ENCODE assay signal across 32 cellular contexts in the genomic region with DNA sequence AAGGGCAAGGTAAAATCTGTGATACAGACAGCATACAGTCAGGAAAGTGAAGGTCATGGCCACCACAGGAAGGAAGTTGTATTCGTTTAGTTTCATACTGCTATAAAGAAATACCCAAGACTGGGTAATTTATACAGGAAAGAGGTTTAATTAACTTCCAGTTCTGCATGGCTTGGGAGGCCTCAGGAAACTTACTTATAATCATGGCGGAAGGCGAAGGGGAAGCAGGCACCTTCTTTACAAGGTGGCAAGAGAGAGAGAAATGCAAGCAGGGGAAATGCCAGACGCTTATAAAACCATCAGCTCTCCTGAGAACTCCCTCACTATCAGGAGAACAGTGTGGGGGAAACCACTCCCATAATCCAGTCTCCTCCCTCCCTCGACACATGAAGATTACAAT.
"Had no signal": no experiment of that assay in that cellular context is flagged by ENCODE, and none has a peak within 500 bp of the region (broad histone marks: within the 10 kb centered on the region; RNA-seq: fewer than 3 reads in every experiment).

No MANE protein-coding gene starts in this region.

- H3K9me3 ChIP-seq: ascending aorta, breast epithelium, esophagus squamous epithelium, gastroesophageal sphincter, heart right ventricle had no signal

- H3K27me3 ChIP-seq: ascending aorta, breast epithelium, cardiac muscle cell, esophagus squamous epithelium, gastroesophageal sphincter had no signal

- H3K4me2 ChIP-seq: hepatocyte had no signal

- DNase-seq: activated CD4-positive, alpha-beta memory T cell treated with anti-CD3 and anti-CD28 coated beads, Interleukin-2, amount 10 ng/mL, durations not matched to agents 7 days and 5 days; activated CD4-positive, alpha-beta T cell treated with anti-CD3 and anti-CD28 coated beads for 36 hours; activated CD4-positive, alpha-beta T cell treated with anti-CD3 and anti-CD28 coated beads, Interleukin-2, amount 10 ng/mL, durations not matched to agents 7 days and 5 days; activated CD4-positive, alpha-beta T cell treated with anti-CD3 and anti-CD28 coated beads, Interleukin-2, amount 50 U/mL, for 4 hours; activated CD4-positive, CD25-positive, alpha-beta regulatory T cell; activated CD4-positive, CD25-positive, alpha-beta regulatory T cell treated with anti-CD3 and anti-CD28 coated beads, Interleukin-2, amount 50 U/mL, for 72 hours; activated CD8-positive, alpha-beta memory T cell treated with anti-CD3 and anti-CD28 coated beads, Interleukin-2, amount 50 U/mL, for 48 hours; activated gamma-delta T cell; activated naive CD4-positive, alpha-beta T cell; activated naive CD4-positive, alpha-beta T cell treated with anti-CD3 and anti-CD28 coated beads, Interleukin-2, amount 10 ng/mL, durations not matched to agents 7 days and 5 days; activated naive CD8-positive, alpha-beta T cell treated with anti-CD3 and anti-CD28 coated beads, Interleukin-2, amount 10 ng/mL, durations not matched to agents 7 days and 5 days; activated T-cell treated with anti-CD3 and anti-CD28 coated beads for 4 hours; activated T-cell treated with anti-CD3 and anti-CD28 coated beads, Interleukin-2, amount 50 U/mL, for 24 hours; activated T-cell treated with anti-CD3 and anti-CD28 coated beads, Interleukin-2, amount 50 U/mL, for 72 hours; effector CD8-positive, alpha-beta T cell; esophagus squamous epithelium; foreskin melanocyte; heart right ventricle; T-helper 17 cell; T1000 had no signal

- H3K27me3 Mint-ChIP-seq: activated CD4-positive, alpha-beta memory T cell treated with anti-CD3 and anti-CD28 coated beads, Interleukin-2, amount 10 ng/mL, durations not matched to agents 7 days and 5 days; activated CD4-positive, alpha-beta T cell treated with anti-CD3 and anti-CD28 coated beads for 36 hours; activated CD4-positive, alpha-beta T cell treated with anti-CD3 and anti-CD28 coated beads, Interleukin-2, amount 10 ng/mL, durations not matched to agents 7 days and 5 days; activated naive CD4-positive, alpha-beta T cell treated with anti-CD3 and anti-CD28 coated beads, Interleukin-2, amount 10 ng/mL, durations not matched to agents 7 days and 5 days; activated naive CD8-positive, alpha-beta T cell treated with anti-CD3 and anti-CD28 coated beads, Interleukin-2, amount 10 ng/mL, durations not matched to agents 7 days and 5 days; activated T-cell treated with anti-CD3 and anti-CD28 coated beads, Interleukin-2, amount 50 U/mL, for 24 hours; brain; central memory CD8-positive, alpha-beta T cell; dendritic cell treated with granulocyte-macrophage colony-stimulating factor and Interleukin-4, amounts not matched to agents 40 ng/mL and 50 ng/mL, for 4 days; T-helper 17 cell had no signal

- H3K9me3 Mint-ChIP-seq: activated CD4-positive, alpha-beta T cell treated with anti-CD3 and anti-CD28 coated beads, Interleukin-2, amount 10 ng/mL, durations not matched to agents 7 days and 5 days; activated naive CD8-positive, alpha-beta T cell treated with anti-CD3 and anti-CD28 coated beads, Interleukin-2, amount 10 ng/mL, durations not matched to agents 7 days and 5 days; activated T-cell treated with anti-CD3 and anti-CD28 coated beads, Interleukin-2, amount 50 U/mL, for 24 hours; brain had no signal

- H3K4me1 ChIP-seq: ascending aorta, breast epithelium, esophagus squamous epithelium, gastroesophageal sphincter, heart right ventricle had no signal

- H3K27ac ChIP-seq: ascending aorta, breast epithelium, cardiac muscle cell, coronary artery, epithelial cell of prostate, esophagus squamous epithelium, gastroesophageal sphincter, heart right ventricle, hepatocyte had no signal

- H3K4me1 Mint-ChIP-seq: activated CD4-positive, alpha-beta memory T cell treated with anti-CD3 and anti-CD28 coated beads, Interleukin-2, amount 10 ng/mL, durations not matched to agents 7 days and 5 days; activated CD4-positive, alpha-beta T cell treated with anti-CD3 and anti-CD28 coated beads for 36 hours; activated CD4-positive, alpha-beta T cell treated with anti-CD3 and anti-CD28 coated beads, Interleukin-2, amount 10 ng/mL, durations not matched to agents 7 days and 5 days; activated naive CD4-positive, alpha-beta T cell treated with anti-CD3 and anti-CD28 coated beads, Interleukin-2, amount 10 ng/mL, durations not matched to agents 7 days and 5 days; activated naive CD8-positive, alpha-beta T cell treated with anti-CD3 and anti-CD28 coated beads, Interleukin-2, amount 10 ng/mL, durations not matched to agents 7 days and 5 days; central memory CD8-positive, alpha-beta T cell; T-helper 17 cell had no signal

- H3K36me3 Mint-ChIP-seq: activated naive CD4-positive, alpha-beta T cell treated with anti-CD3 and anti-CD28 coated beads, Interleukin-2, amount 10 ng/mL, durations not matched to agents 7 days and 5 days; activated naive CD4-positive, alpha-beta T cell treated with anti-CD3 and anti-CD28 coated beads, Interleukin-2, amount 50 U/mL, for 72 hours; activated naive CD8-positive, alpha-beta T cell treated with anti-CD3 and anti-CD28 coated beads, Interleukin-2, amount 10 ng/mL, durations not matched to agents 7 days and 5 days; brain had no signal

- H3K4me3 ChIP-seq: ascending aorta, breast epithelium, cardiac muscle cell, coronary artery, esophagus squamous epithelium, gastroesophageal sphincter, heart right ventricle, hepatocyte had no signal

- H3K36me3 ChIP-seq: ascending aorta, breast epithelium, cardiac muscle cell, esophagus squamous epithelium, gastroesophageal sphincter, heart right ventricle had no signal

- H3K27ac Mint-ChIP-seq: activated CD4-positive, alpha-beta memory T cell treated with anti-CD3 and anti-CD28 coated beads, Interleukin-2, amount 10 ng/mL, durations not matched to agents 7 days and 5 days; activated CD4-positive, alpha-beta T cell treated with anti-CD3 and anti-CD28 coated beads for 36 hours; activated CD4-positive, alpha-beta T cell treated with anti-CD3 and anti-CD28 coated beads, Interleukin-2, amount 10 ng/mL, durations not matched to agents 7 days and 5 days; activated naive CD4-positive, alpha-beta T cell treated with anti-CD3 and anti-CD28 coated beads, Interleukin-2, amount 10 ng/mL, durations not matched to agents 7 days and 5 days; activated naive CD4-positive, alpha-beta T cell treated with anti-CD3 and anti-CD28 coated beads, Interleukin-2, amount 50 U/mL, for 72 hours; activated naive CD8-positive, alpha-beta T cell treated with anti-CD3 and anti-CD28 coated beads, Interleukin-2, amount 10 ng/mL, durations not matched to agents 7 days and 5 days; activated T-cell treated with anti-CD3 and anti-CD28 coated beads, Interleukin-2, amount 50 U/mL, for 24 hours; activated T-cell treated with anti-CD3 and anti-CD28 coated beads, Interleukin-2, amount 50 U/mL, for 72 hours; dendritic cell treated with granulocyte-macrophage colony-stimulating factor and Interleukin-4, amounts not matched to agents 40 ng/mL and 50 ng/mL, for 4 days; T-helper 17 cell; T-helper 2 cell treated with Interferon-gamma antibody and Interleukin-4, amounts not matched to agents 5 μg/mL and 100 μg/mL, for 36 hours had no signal

- H3K4me3 Mint-ChIP-seq: activated CD4-positive, alpha-beta memory T cell treated with anti-CD3 and anti-CD28 coated beads, Interleukin-2, amount 10 ng/mL, durations not matched to agents 7 days and 5 days; activated CD4-positive, alpha-beta T cell treated with anti-CD3 and anti-CD28 coated beads for 36 hours; activated CD4-positive, alpha-beta T cell treated with anti-CD3 and anti-CD28 coated beads, Interleukin-2, amount 10 ng/mL, durations not matched to agents 7 days and 5 days; activated naive CD4-positive, alpha-beta T cell treated with anti-CD3 and anti-CD28 coated beads, Interleukin-2, amount 10 ng/mL, durations not matched to agents 7 days and 5 days; activated naive CD8-positive, alpha-beta T cell treated with anti-CD3 and anti-CD28 coated beads, Interleukin-2, amount 10 ng/mL, durations not matched to agents 7 days and 5 days; activated T-cell treated with anti-CD3 and anti-CD28 coated beads, Interleukin-2, amount 50 U/mL, for 24 hours; activated T-cell treated with anti-CD3 and anti-CD28 coated beads, Interleukin-2, amount 50 U/mL, for 72 hours; brain; central memory CD8-positive, alpha-beta T cell; dendritic cell treated with granulocyte-macrophage colony-stimulating factor and Interleukin-4, amounts not matched to agents 40 ng/mL and 50 ng/mL, for 4 days; T-helper 17 cell; T-helper 2 cell treated with Interferon-gamma antibody and Interleukin-4, amounts not matched to agents 5 μg/mL and 100 μg/mL, for 36 hours had no signal
